ENCODE assay signal across 10 cellular contexts in the genomic region with DNA sequence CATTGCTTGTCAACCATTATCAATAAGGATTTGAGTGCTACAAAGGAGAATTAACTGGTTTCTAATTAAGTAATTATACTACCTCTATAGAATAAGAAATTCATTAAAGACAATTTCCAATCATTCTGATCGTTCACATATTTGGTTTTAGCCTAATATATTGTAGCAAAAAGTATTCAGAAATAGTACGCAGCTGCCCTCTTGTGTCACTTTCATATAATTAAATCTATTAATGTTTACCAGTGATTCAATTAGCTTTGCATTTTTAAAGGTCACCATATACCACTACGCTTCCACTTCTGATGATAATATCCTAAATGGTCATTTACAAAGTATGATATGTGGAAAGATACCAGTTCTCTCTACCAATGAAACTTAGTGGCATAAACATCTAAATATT.
DNase-seq lines count a peak whose midpoint lies in the region; ATAC-seq and TF ChIP-seq lines count a peak whose summit lies in the region.
"Had no signal": no experiment of that assay in that cellular context is flagged by ENCODE, and none has a peak within 500 bp of the region (broad histone marks: within the 10 kb centered on the region; RNA-seq: fewer than 3 reads in every experiment).

No MANE protein-coding gene starts in this region.

- WGBS in neuronal stem cell (ENCODE audit: extremely low coverage in 2 of 2, insufficient read length in 2 of 2, insufficient replicate concordance in 1 of 2), 2 donors, result no CpG with 5 or more reads among the region's 3 CpGs

- peaks cover 12% of the 10 kb centered on the region for H3K4me1 Mint-ChIP-seq in endothelial cell (ENCODE audit: unreplicated experiment)
- no peaks in the 10 kb centered on the region for H3K4me1 Mint-ChIP-seq in activated CD8-positive, alpha-beta T cell treated with anti-CD3 and anti-CD28 coated beads, Interleukin-2, amount 10 ng/mL, durations not matched to agents 7 days and 5 days (ENCODE audit: low read depth)

- H3K23ac ChIP-seq in neuronal stem cell (ENCODE audit: low read depth, low read length, poor library complexity), result no peak overlapping the region

- H4K91ac ChIP-seq in neuronal stem cell (ENCODE audit: low read depth, low read length, poor library complexity), result no peak overlapping the region

- H2BK15ac ChIP-seq in neuronal stem cell (ENCODE audit: low read length), result no peak overlapping the region

- no peaks in the 10 kb centered on the region for H3K9me3 ChIP-seq in neuronal stem cell (replicated peaks in 1 of 2; ENCODE audit: control insufficient read depth in 2 of 2, insufficient read depth in 1 of 2, low read depth in 1 of 2, low read length in 2 of 2)

- no peak overlapping the region for H4K8ac ChIP-seq in neuronal stem cell (ENCODE audit: low read depth, low read length)

- H3K9ac ChIP-seq in neuronal stem cell (ENCODE audit: low read depth, low read length, poor library complexity), result no peak overlapping the region

- no peaks in the 10 kb centered on the region for H3K27me3 ChIP-seq in neuronal stem cell (ENCODE audit: control insufficient read depth in 3 of 3, insufficient read depth in 3 of 3, low read depth in 1 of 3, low read length in 3 of 3)

- no peak overlapping the region for H3K4me2 ChIP-seq in neuronal stem cell (ENCODE audit: insufficient read depth, low read length, poor library complexity, severe bottlenecking)

- H2AFZ ChIP-seq in neuronal stem cell (ENCODE audit: low read length), result no peak overlapping the region

- no peak overlapping the region for H2BK5ac ChIP-seq in neuronal stem cell (ENCODE audit: low read length)

- CTCF ChIA-PET in activated CD8-positive, alpha-beta T cell treated with anti-CD3 and anti-CD28 coated beads, Interleukin-2, amount 10 ng/mL, durations not matched to agents 7 days and 5 days (lab: Charles Lee), result no interaction called here

- no peak overlapping the region for H2BK120ac ChIP-seq in neuronal stem cell (ENCODE audit: low read depth, low read length)

- no peaks in the 10 kb centered on the region for H3K9me3 Mint-ChIP-seq in endothelial cell (ENCODE audit: unreplicated experiment)
- no peaks in the 10 kb centered on the region for H3K9me3 Mint-ChIP-seq in activated CD8-positive, alpha-beta T cell treated with anti-CD3 and anti-CD28 coated beads, Interleukin-2, amount 10 ng/mL, durations not matched to agents 7 days and 5 days (ENCODE audit: insufficient read depth)

- no peak overlapping the region for H3K14ac ChIP-seq in neuronal stem cell (ENCODE audit: low read length)

- no peak overlapping the region for H3K27ac ChIP-seq in neuronal stem cell (replicated peaks; ENCODE audit: low read length)

- H3K4ac ChIP-seq in neuronal stem cell (ENCODE audit: low read length), result no peak overlapping the region

- ATAC-seq in GM19025 (IDR thresholded peaks at IDR 0.05; ENCODE audit: low read depth, unreplicated experiment) (peak; percentile 52), HG02970 (IDR thresholded peaks at IDR 0.05; ENCODE audit: low FRiP score, unreplicated experiment) (no peak)
- ATAC-seq in activated CD8-positive, alpha-beta T cell treated with anti-CD3 and anti-CD28 coated beads, Interleukin-2, amount 10 ng/mL, durations not matched to agents 7 days and 5 days, result no peak

- H2AK5ac ChIP-seq in neuronal stem cell (ENCODE audit: low read depth, low read length), result no peak overlapping the region

- no peak overlapping the region for H3K27ac Mint-ChIP-seq in endothelial cell (ENCODE audit: unreplicated experiment)
- H3K27ac Mint-ChIP-seq in activated CD8-positive, alpha-beta T cell treated with anti-CD3 and anti-CD28 coated beads, Interleukin-2, amount 10 ng/mL, durations not matched to agents 7 days and 5 days, result no peak overlapping the region

- peaks cover 5% of the 10 kb centered on the region for H3K27me3 Mint-ChIP-seq in endothelial cell (ENCODE audit: unreplicated experiment)
- H3K27me3 Mint-ChIP-seq in activated CD8-positive, alpha-beta T cell treated with anti-CD3 and anti-CD28 coated beads, Interleukin-2, amount 10 ng/mL, durations not matched to agents 7 days and 5 days (ENCODE audit: low read depth), result no peaks in the 10 kb centered on the region

- H3K4me1 ChIP-seq in neuronal stem cell (ENCODE audit: control insufficient read depth in 2 of 2, insufficient read depth in 1 of 2, low read depth in 1 of 2, low read length in 2 of 2), result no peaks in the 10 kb centered on the region

- DNase-seq in NCI-H446 treated with DMSO at 0.1 percent for 48 hours (lab: John Stamatoyannopoulos, UW), result peak; percentile 14
- DNase-seq in endothelial cell (ENCODE audit: low spot score), result no peak
- peak; percentile 14 for DNase-seq in neuronal stem cell (ENCODE audit: low spot score)
- DNase-seq in NCI-H2171 treated with DMSO at 0.1 percent for 48 hours (lab: John Stamatoyannopoulos, UW), result no peak
- no peak for DNase-seq in NCI-H1048 (lab: John Stamatoyannopoulos, UW)
- no peak for DNase-seq in activated CD8-positive, alpha-beta T cell treated with anti-CD3 and anti-CD28 coated beads, Interleukin-2, amount 10 ng/mL, durations not matched to agents 7 days and 5 days
- DNase-seq: activated T-cell treated with anti-CD3 and anti-CD28 coated beads, Interleukin-2, amount 50 U/mL, for 48 hours; stimulated activated CD4-positive, alpha-beta T cell treated with anti-CD3 and anti-CD28 coated beads, Interleukin-2, amount 100 ng/mL, for 24 hours had no signal

- no peaks in the 10 kb centered on the region for H3K79me1 ChIP-seq in neuronal stem cell (ENCODE audit: low read depth, low read length)

- no peak overlapping the region for H3K4me3 ChIP-seq in neuronal stem cell (ENCODE audit: low read length in 2 of 2)

- H3K4me3 Mint-ChIP-seq in endothelial cell (ENCODE audit: unreplicated experiment), result no peak overlapping the region
- no peak overlapping the region for H3K4me3 Mint-ChIP-seq in activated CD8-positive, alpha-beta T cell treated with anti-CD3 and anti-CD28 coated beads, Interleukin-2, amount 10 ng/mL, durations not matched to agents 7 days and 5 days

- TF ChIP-seq CTCF in endothelial cell (IDR thresholded peaks at IDR 0.05; ENCODE audit: unreplicated experiment), result peak; percentile 15

- no peaks in the 10 kb centered on the region for H3K36me3 Mint-ChIP-seq in endothelial cell (ENCODE audit: low read depth, unreplicated experiment)
- no peaks in the 10 kb centered on the region for H3K36me3 Mint-ChIP-seq in activated CD8-positive, alpha-beta T cell treated with anti-CD3 and anti-CD28 coated beads, Interleukin-2, amount 10 ng/mL, durations not matched to agents 7 days and 5 days (ENCODE audit: low read depth)

- POLR2A ChIA-PET in activated CD8-positive, alpha-beta T cell treated with anti-CD3 and anti-CD28 coated beads, Interleukin-2, amount 10 ng/mL, durations not matched to agents 7 days and 5 days (lab: Charles Lee), result no interaction called here

- H2BK12ac ChIP-seq in neuronal stem cell (ENCODE audit: low read length), result no peak overlapping the region

- H3K36me3 ChIP-seq in neuronal stem cell (replicated peaks in 1 of 2; ENCODE audit: control insufficient read depth in 2 of 2, insufficient read depth in 2 of 2, low read length in 2 of 2), result no peaks in the 10 kb centered on the region

- no peak overlapping the region for H3K18ac ChIP-seq in neuronal stem cell (ENCODE audit: low read length)

Comparison
In these comparisons a context has a peak if more than half of its experiments do, and no peak if none do; other contexts are left out.
1. DNase-seq: peak in NCI-H446 treated with DMSO at 0.1 percent for 48 hours (single experiment) and neuronal stem cell (single experiment); none in endothelial cell (single experiment), NCI-H2171 treated with DMSO at 0.1 percent for 48 hours (single experiment), NCI-H1048 (single experiment) and activated CD8-positive, alpha-beta T cell treated with anti-CD3 and anti-CD28 coated beads, Interleukin-2, amount 10 ng/mL, durations not matched to agents 7 days and 5 days (single experiment).